8 cellular contexts compared by ENCODE assay signal in the genomic region with DNA sequence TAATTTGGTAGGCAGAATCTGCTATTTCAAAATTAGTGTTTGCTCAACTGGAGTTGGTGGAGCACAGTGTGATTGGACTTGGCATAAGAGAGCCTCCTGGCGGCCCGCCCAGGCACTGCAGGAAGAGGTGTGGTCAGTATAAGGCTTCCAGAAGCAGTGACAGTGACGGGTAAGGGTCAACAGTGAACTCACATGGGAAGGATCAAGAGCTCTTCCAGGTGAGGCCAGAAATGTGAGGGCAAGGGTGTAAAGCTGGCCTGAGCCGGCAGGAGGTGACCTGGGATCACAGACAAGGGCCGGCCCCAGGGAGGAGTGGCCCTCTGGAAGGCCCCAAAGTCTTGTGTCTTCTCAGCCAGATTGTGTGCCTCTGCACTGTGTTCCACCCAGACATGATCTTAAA.
DNase-seq lines count a peak whose midpoint lies in the region; ATAC-seq and TF ChIP-seq lines count a peak whose summit lies in the region.

No MANE protein-coding gene starts in this region.

- H3K79me2 ChIP-seq in hepatocyte = no peaks in the 10 kb centered on the region

- WGBS in hepatocyte (ENCODE audit: low lambda C conversion rate, missing lambda C conversion rate) = 50% methylated on average over 5 of the region's 5 CpGs

- no peaks in the 10 kb centered on the region for H4K20me1 ChIP-seq in hepatocyte (ENCODE audit: insufficient read depth, poor library complexity, severe bottlenecking)

- no peak overlapping the region for H3K9ac ChIP-seq in adipocyte (ENCODE audit: low read length)

- no peaks in the 10 kb centered on the region for H3K9me2 ChIP-seq in hepatocyte (replicated peaks; ENCODE audit: insufficient read depth)

- H3K27me3 Mint-ChIP-seq in T-helper 17 cell = no peaks in the 10 kb centered on the region

- H3K4me3 Mint-ChIP-seq in T-helper 17 cell = no peak overlapping the region

- TF ChIP-seq EP300 in Ishikawa (IDR thresholded peaks at IDR 0.05; ENCODE audit: borderline replicate concordance) = no peak

- H3K4me2 ChIP-seq in hepatocyte = no peak overlapping the region

- H3K27me3 ChIP-seq in adipocyte (replicated peaks; ENCODE audit: control insufficient read depth, insufficient read depth, low read length) (no peaks in the 10 kb centered on the region), hepatocyte (no peaks in the 10 kb centered on the region)

- H3K4me1 Mint-ChIP-seq in T-helper 17 cell = peaks cover 10% of the 10 kb centered on the region

- H3K4me1 ChIP-seq in adipocyte (ENCODE audit: control insufficient read depth, insufficient read depth, low read length) (peaks cover 21% of the 10 kb centered on the region), hepatocyte (ENCODE audit: insufficient read depth) (peaks cover 7% of the 10 kb centered on the region)

- H3K27ac ChIP-seq in hepatocyte = no peak overlapping the region

- H3K4me3 ChIP-seq in adipocyte (ENCODE audit: low read length) (no peak overlapping the region), hepatocyte (no peak overlapping the region)

- H3K36me3 Mint-ChIP-seq in T-helper 17 cell (ENCODE audit: low read depth) = no peaks in the 10 kb centered on the region

- H2AFZ ChIP-seq in hepatocyte = no peak overlapping the region

- peak; percentile 57 for TF ChIP-seq RAD21 in Ishikawa (IDR thresholded peaks at IDR 0.05; ENCODE audit: low read depth)

- peak; percentile 49 for TF ChIP-seq CTCF in hepatocyte (IDR thresholded peaks at IDR 0.05; ENCODE audit: poor library complexity)

- DNase-seq in CD1c-positive myeloid dendritic cell (ENCODE audit: extremely low spot score) (peak; percentile 73), T-helper 17 cell (peak; percentile 35 to 53 (median 43)), adipocyte (ENCODE audit: low read depth) (peak; percentile 60), hepatocyte (ENCODE audit: low spot score) (peak; percentile 71), NCI-H187 (lab: John Stamatoyannopoulos, UW) (no peak)
- peak; percentile 51 to 68 for DNase-seq in stimulated activated CD4-positive, alpha-beta T cell treated with anti-CD3 and anti-CD28 coated beads, Interleukin-15, amount 100 ng/mL, for 48 hours (ENCODE audit: low read depth in 2 of 2)

- no peak overlapping the region for H3K27ac Mint-ChIP-seq in T-helper 17 cell

- no peaks in the 10 kb centered on the region for H3K36me3 ChIP-seq in adipocyte (ENCODE audit: control insufficient read depth, insufficient read depth, low read length, severe bottlenecking)
- no peaks in the 10 kb centered on the region for H3K36me3 ChIP-seq in hepatocyte (replicated peaks; ENCODE audit: insufficient read depth, low read depth)

- no peaks in the 10 kb centered on the region for H3K9me3 ChIP-seq in T-helper 17 cell (ENCODE audit: control insufficient read depth, low read length, poor library complexity, severe bottlenecking)
- no peaks in the 10 kb centered on the region for H3K9me3 ChIP-seq in adipocyte (ENCODE audit: control insufficient read depth, low read length)
- H3K9me3 ChIP-seq in hepatocyte (ENCODE audit: low read depth) = no peaks in the 10 kb centered on the region

- ATAC-seq in GM19328 (IDR thresholded peaks at IDR 0.05; ENCODE audit: unreplicated experiment) = peak; percentile 76
- ATAC-seq in T-helper 17 cell = peak; percentile 84

TF ChIP-seq in Ishikawa, 13 proteins besides CTCF, POLR2A, EP300 and RAD21:
- TF ChIP-seq FOXM1 (IDR thresholded peaks at IDR 0.05; ENCODE audit: borderline replicate concordance, low read depth) (no peak), TAF1 (IDR thresholded peaks at IDR 0.05; ENCODE audit: low read depth) (no peak), TCF12 (IDR thresholded peaks at IDR 0.05; ENCODE audit: low read depth) (no peak), EGR1 (IDR thresholded peaks at IDR 0.05) (no peak), ZBTB7A (IDR thresholded peaks at IDR 0.05; ENCODE audit: low read depth) (no peak), CEBPB (IDR thresholded peaks at IDR 0.05) (no peak), NFIC (IDR thresholded peaks at IDR 0.05) (no peak), CREB1 (IDR thresholded peaks at IDR 0.05; ENCODE audit: low read depth) (no peak)
- TF ChIP-seq, protein P1, sequence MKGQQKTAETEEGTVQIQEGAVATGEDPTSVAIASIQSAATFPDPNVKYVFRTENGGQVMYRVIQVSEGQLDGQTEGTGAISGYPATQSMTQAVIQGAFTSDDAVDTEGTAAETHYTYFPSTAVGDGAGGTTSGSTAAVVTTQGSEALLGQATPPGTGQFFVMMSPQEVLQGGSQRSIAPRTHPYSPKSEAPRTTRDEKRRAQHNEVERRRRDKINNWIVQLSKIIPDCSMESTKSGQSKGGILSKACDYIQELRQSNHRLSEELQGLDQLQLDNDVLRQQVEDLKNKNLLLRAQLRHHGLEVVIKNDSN (IDR thresholded peaks at IDR 0.05) = no peak
- TF ChIP-seq, protein P2, sequence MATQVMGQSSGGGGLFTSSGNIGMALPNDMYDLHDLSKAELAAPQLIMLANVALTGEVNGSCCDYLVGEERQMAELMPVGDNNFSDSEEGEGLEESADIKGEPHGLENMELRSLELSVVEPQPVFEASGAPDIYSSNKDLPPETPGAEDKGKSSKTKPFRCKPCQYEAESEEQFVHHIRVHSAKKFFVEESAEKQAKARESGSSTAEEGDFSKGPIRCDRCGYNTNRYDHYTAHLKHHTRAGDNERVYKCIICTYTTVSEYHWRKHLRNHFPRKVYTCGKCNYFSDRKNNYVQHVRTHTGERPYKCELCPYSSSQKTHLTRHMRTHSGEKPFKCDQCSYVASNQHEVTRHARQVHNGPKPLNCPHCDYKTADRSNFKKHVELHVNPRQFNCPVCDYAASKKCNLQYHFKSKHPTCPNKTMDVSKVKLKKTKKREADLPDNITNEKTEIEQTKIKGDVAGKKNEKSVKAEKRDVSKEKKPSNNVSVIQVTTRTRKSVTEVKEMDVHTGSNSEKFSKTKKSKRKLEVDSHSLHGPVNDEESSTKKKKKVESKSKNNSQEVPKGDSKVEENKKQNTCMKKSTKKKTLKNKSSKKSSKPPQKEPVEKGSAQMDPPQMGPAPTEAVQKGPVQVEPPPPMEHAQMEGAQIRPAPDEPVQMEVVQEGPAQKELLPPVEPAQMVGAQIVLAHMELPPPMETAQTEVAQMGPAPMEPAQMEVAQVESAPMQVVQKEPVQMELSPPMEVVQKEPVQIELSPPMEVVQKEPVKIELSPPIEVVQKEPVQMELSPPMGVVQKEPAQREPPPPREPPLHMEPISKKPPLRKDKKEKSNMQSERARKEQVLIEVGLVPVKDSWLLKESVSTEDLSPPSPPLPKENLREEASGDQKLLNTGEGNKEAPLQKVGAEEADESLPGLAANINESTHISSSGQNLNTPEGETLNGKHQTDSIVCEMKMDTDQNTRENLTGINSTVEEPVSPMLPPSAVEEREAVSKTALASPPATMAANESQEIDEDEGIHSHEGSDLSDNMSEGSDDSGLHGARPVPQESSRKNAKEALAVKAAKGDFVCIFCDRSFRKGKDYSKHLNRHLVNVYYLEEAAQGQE (IDR thresholded peaks at IDR 0.05; ENCODE audit: low read depth) = no peak
- TF ChIP-seq, protein P3, sequence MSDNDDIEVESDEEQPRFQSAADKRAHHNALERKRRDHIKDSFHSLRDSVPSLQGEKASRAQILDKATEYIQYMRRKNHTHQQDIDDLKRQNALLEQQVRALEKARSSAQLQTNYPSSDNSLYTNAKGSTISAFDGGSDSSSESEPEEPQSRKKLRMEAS (IDR thresholded peaks at IDR 0.05) = no peak

Comparison
In these comparisons a context has a peak if more than half of its experiments do, and no peak if none do; other contexts are left out.
1. DNase-seq: peak in CD1c-positive myeloid dendritic cell (single experiment), T-helper 17 cell (3 of 3), adipocyte (single experiment), hepatocyte (single experiment) and stimulated activated CD4-positive, alpha-beta T cell treated with anti-CD3 and anti-CD28 coated beads, Interleukin-15, amount 100 ng/mL, for 48 hours (2 of 2); none in NCI-H187 (0 of 2).